Comparison of ENCODE assay signal across 9 cellular contexts in the genomic region with DNA sequence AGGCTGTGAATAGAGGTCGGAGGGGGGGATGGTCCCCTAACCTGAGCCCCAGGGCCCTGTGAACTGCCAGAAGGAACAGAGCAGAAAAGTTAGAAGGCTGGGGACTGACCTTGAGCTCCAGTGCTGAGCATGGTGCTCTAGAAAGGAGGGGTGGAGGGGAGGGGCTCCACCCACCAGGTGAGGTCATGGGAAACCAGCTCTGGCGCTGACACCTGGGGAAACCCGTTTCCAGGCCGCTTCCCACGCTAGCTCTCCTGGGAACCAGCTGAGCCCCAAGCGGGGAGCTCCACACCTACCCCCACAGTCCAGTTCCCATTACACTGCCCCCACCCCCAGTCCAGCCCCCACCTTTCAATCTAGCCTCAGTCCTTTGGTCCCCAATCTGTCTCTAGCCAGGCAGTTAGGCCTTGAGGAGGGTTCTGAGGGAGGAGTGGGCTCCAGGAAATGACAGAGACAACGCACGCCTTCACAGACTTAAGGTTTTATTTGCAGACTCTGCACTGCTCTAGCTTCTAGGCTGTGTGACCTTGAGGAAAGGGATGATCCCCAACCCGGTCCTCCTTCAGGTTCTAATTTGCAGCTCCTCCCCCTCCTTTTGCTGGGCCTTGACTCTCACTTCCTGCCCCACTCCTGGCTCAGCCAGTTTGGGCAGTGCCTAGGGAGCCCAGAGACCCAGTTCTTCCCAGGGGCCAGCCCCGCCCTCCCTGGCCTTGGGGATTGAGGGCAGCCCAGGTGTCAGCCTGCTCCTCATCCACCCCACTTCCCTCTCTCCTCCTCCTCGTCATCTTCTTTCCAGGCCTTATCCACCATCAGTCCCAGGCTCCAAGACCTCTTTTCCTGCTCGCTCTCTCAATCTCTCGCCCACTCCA. TPM values are rescaled to one million over a fixed set of nuclear protein-coding genes. Genes with fewer than 3 reads are reported as not detected.
A peak's percentile ranks its signal among the peaks of the same experiment; 100 is the strongest.
DNase-seq lines count a peak whose midpoint lies in the region; ATAC-seq and TF ChIP-seq lines count a peak whose summit lies in the region.
"Had no signal": no experiment of that assay in that cellular context is flagged by ENCODE, and none has a peak within 500 bp of the region (broad histone marks: within the 10 kb centered on the region; RNA-seq: fewer than 3 reads in every experiment).

No MANE protein-coding gene starts in this region.

- H3K9me3 Mint-ChIP-seq in CD4-positive, alpha-beta T cell: no peaks in the 10 kb centered on the region

- no peak for ATAC-seq in CD4-positive, alpha-beta T cell (ENCODE audit: poor library complexity)
- ATAC-seq in GM19035 (IDR thresholded peaks at IDR 0.05; ENCODE audit: unreplicated experiment) (peak; percentile 51), T-helper 17 cell (no peak), left lung (peak; percentile 81), HG02623 (IDR thresholded peaks at IDR 0.05; ENCODE audit: unreplicated experiment) (no peak)

- TF ChIP-seq POLR2A in ovary (IDR thresholded peaks at IDR 0.05): no peak

- no peaks in the 10 kb centered on the region for H3K27me3 ChIP-seq in CD4-positive, alpha-beta T cell (ENCODE audit: control insufficient read depth, insufficient read depth, low read length)
- peaks cover 0 to 33% of the 10 kb centered on the region in 2 donors for H3K27me3 ChIP-seq in left lung
- no peaks in the 10 kb centered on the region for H3K27me3 ChIP-seq in ovary

- no peak for TF ChIP-seq CTCF in CD4-positive, alpha-beta T cell (IDR thresholded peaks at IDR 0.05)
- TF ChIP-seq CTCF in left lung (IDR thresholded peaks at IDR 0.05) (no peak), ovary (IDR thresholded peaks at IDR 0.05) (no peak)

- no peaks in the 10 kb centered on the region for H3K36me3 Mint-ChIP-seq in CD4-positive, alpha-beta T cell (ENCODE audit: low read depth)
- H3K36me3 Mint-ChIP-seq in T-helper 17 cell (ENCODE audit: low read depth): no peaks in the 10 kb centered on the region

- no peak overlapping the region for H3K27ac ChIP-seq in CD4-positive, alpha-beta T cell (ENCODE audit: low read depth, low read length)
- H3K27ac ChIP-seq in left lung (no peak overlapping the region), ovary (no peak overlapping the region)

- no peak for TF ChIP-seq EP300 in ovary (IDR thresholded peaks at IDR 0.05)

- peaks cover 0 to 15% of the 10 kb centered on the region in 2 donors for H3K4me1 ChIP-seq in left lung
- H3K4me1 ChIP-seq in ovary (ENCODE audit: insufficient read depth): peaks cover 3% of the 10 kb centered on the region

- H3K4me3 Mint-ChIP-seq in CD4-positive, alpha-beta T cell: peak overlapping the region; percentile 11
- peak overlapping the region; percentile 45 for H3K4me3 Mint-ChIP-seq in T-helper 17 cell

- DNase-seq in CD4-positive, alpha-beta T cell: no peak
- DNase-seq in T-helper 17 cell (no peak), left lung (peak in 1 of 2 donors; percentile 60), GDM1 (lab: John Stamatoyannopoulos, UW) (no peak), ovary (no peak), NCI-H1105 (lab: John Stamatoyannopoulos, UW) (no peak)

- H3K4me1 Mint-ChIP-seq in CD4-positive, alpha-beta T cell (ENCODE audit: low read depth): peaks cover 5% of the 10 kb centered on the region
- H3K4me1 Mint-ChIP-seq in T-helper 17 cell: peaks cover 9% of the 10 kb centered on the region

- no peak overlapping the region for H3K27ac Mint-ChIP-seq in CD4-positive, alpha-beta T cell
- H3K27ac Mint-ChIP-seq in T-helper 17 cell: peak overlapping the region; percentile 32

- no peak overlapping the region for H3K4me3 ChIP-seq in left lung
- no peak overlapping the region for H3K4me3 ChIP-seq in ovary

- H3K27me3 Mint-ChIP-seq in CD4-positive, alpha-beta T cell: no peaks in the 10 kb centered on the region
- no peaks in the 10 kb centered on the region for H3K27me3 Mint-ChIP-seq in T-helper 17 cell

- POLR2A ChIA-PET in CD4-positive, alpha-beta T cell (lab: Charles Lee): interaction anchor here (0.9 kb wide), 1 partner anchor 22 kb away, joined by 3 read pairs; a partner anchor contains a TSS

- WGBS in ovary, 3 donors: 77 to 83% (median 81%) methylated on average over 13 of the region's 13 CpGs

- H3K36me3 ChIP-seq in left lung: no peaks in the 10 kb centered on the region
- no peaks in the 10 kb centered on the region for H3K36me3 ChIP-seq in ovary

- no peaks in the 10 kb centered on the region for H3K9me3 ChIP-seq in CD4-positive, alpha-beta T cell (ENCODE audit: control insufficient read depth, low read length)
- no peaks in the 10 kb centered on the region for H3K9me3 ChIP-seq in T-helper 17 cell (ENCODE audit: control insufficient read depth, low read length, poor library complexity, severe bottlenecking)
- no peaks in the 10 kb centered on the region for H3K9me3 ChIP-seq in left lung
- no peaks in the 10 kb centered on the region for H3K9me3 ChIP-seq in ovary

- intact Hi-C loops in CD4-positive, alpha-beta T cell (cut with DNase I, micrococcal nuclease): no loop called here
- intact Hi-C loops in left lung (cut with DNase I): no loop called here
- intact Hi-C loops in ovary (cut with DNase I): no loop called here

- CTCF ChIA-PET in CD4-positive, alpha-beta T cell (lab: Charles Lee): interaction anchor here (1.2 to 1.9 kb wide), 3 partner anchors 9 to 22 kb away, joined by 3 to 9 read pairs (median 6); a partner anchor contains a TSS

RNA-seq across cellular contexts. Expression of a gene that starts 2.1 kb away (rescaled TPM):
- total RNA-seq in CD4-positive, alpha-beta T cell: under 1 TPM; 0.36 TPM
- total RNA-seq in T-helper 17 cell (under 1 TPM in 1 of 2 donors, not detected in 1; 0.18 TPM), left lung (1 to 10 TPM in 1 of 2 donors, under 1 TPM in 1; 0.55 to 1.5 TPM), ovary (1 to 10 TPM in 1 of 7 donors, under 1 TPM in 3, not detected in 3; 0.22 to 3.4 (median 0.33) TPM)
- under 1 TPM; 0.07 to 0.13 TPM for polyA plus RNA-seq in ovary

RNA-seq across cellular contexts. Expression of a gene that starts 22.3 kb away (rescaled TPM):
- total RNA-seq in CD4-positive, alpha-beta T cell: 10 to 100 TPM; 20.8 to 21.7 TPM
- total RNA-seq in T-helper 17 cell: 10 to 100 TPM; 13.6 to 18.4 TPM
- 10 to 100 TPM; 26.3 to 29.0 TPM for total RNA-seq in left lung
- total RNA-seq in ovary: 10 to 100 TPM; 12.3 to 26.3 (median 21.8) TPM
- polyA plus RNA-seq in ovary: 1 to 10 TPM; 8.0 to 8.2 TPM

RNA-seq across cellular contexts. Expression of a gene that starts 28.1 kb away (rescaled TPM):
- total RNA-seq in CD4-positive, alpha-beta T cell: 1 to 10 TPM; 1.0 to 1.6 TPM
- total RNA-seq in T-helper 17 cell (1 to 10 TPM; 2.5 to 4.1 TPM), left lung (100 to 1,000 TPM; 102 to 160 TPM), ovary (100 to 1,000 TPM in 1 of 7 donors, 10 to 100 TPM in 2, 1 to 10 TPM in 3, under 1 TPM in 1; 0.76 to 131 (median 7.4) TPM)
- 1 to 10 TPM; 1.6 to 2.0 TPM for polyA plus RNA-seq in ovary

RNA-seq across cellular contexts. Expression of a gene that starts 43.5 kb away (rescaled TPM):
- total RNA-seq in CD4-positive, alpha-beta T cell: not detected
- total RNA-seq in T-helper 17 cell (not detected), left lung (under 1 TPM in 1 of 2 donors, not detected in 1; 0.47 TPM), ovary (under 1 TPM in 1 of 7 donors, not detected in 6; 0.95 TPM)
- polyA plus RNA-seq in ovary: not detected
- total RNA-seq: SK-MEL-5 had no signal

RNA-seq across cellular contexts. Expression of a gene that starts 57.2 kb away (rescaled TPM):
- under 1 TPM; 0.11 to 0.14 TPM for total RNA-seq in CD4-positive, alpha-beta T cell
- total RNA-seq in T-helper 17 cell (not detected), left lung (10 to 100 TPM; 10.4 to 18.1 TPM), ovary (10 to 100 TPM in 1 of 7 donors, 1 to 10 TPM in 6; 2.6 to 10.7 (median 7.9) TPM)
- 10 to 100 TPM in 1 of 2 donors, 1 to 10 TPM in 1; 4.1 to 15.7 TPM for polyA plus RNA-seq in ovary

Comparison
In these comparisons a context has a peak if more than half of its experiments do, and no peak if none do; other contexts are left out.
1. ATAC-seq: peak in GM19035 (single experiment) and left lung (single experiment); none in CD4-positive, alpha-beta T cell (single experiment), T-helper 17 cell (single experiment) and HG02623 (single experiment).